ENCODE assay signal across 14 cellular contexts in genomic region chr7:149686001-149686400, GRCh38.
A peak's percentile ranks its signal among the peaks of the same experiment; 100 is the strongest.
DNase-seq lines count a peak whose midpoint lies in the region; ATAC-seq and TF ChIP-seq lines count a peak whose summit lies in the region.
"Had no signal": no experiment of that assay in that cellular context is flagged by ENCODE, and none has a peak within 500 bp of the region (broad histone marks: within the 10 kb centered on the region; RNA-seq: fewer than 3 reads in every experiment).

No MANE protein-coding gene starts in this region.

- intact Hi-C loops in adrenal gland (cut with DNase I) (no loop called here), uterus (cut with DNase I; ENCODE audit: low total_unique reads) (no loop called here)

- H3K27ac ChIP-seq in HUES48 (ENCODE audit: low read depth, low read length) (peak overlapping the region; percentile 14), adrenal gland (peak overlapping the region in 2 of 5 donors; percentile 18 to 48), gastroesophageal sphincter (peak overlapping the region in 3 of 4 donors; percentile 4 to 50 (median 6)), uterus (no peak overlapping the region)
- H3K27ac ChIP-seq: stomach, WERI-Rb-1 had no signal

- DNase-seq in AG09309 (ENCODE audit: low read depth) (peak; percentile 74), adrenal gland (peak; percentile 27 to 81 (median 70)), NCI-H2196 (lab: John Stamatoyannopoulos, UW; ENCODE audit: unreplicated experiment) (no peak), uterus (no peak), nucleus accumbens (lab: John Stamatoyannopoulos, UW) (no peak)
- DNase-seq: activated naive CD4-positive, alpha-beta T cell treated with anti-CD3 and anti-CD28 coated beads, Interleukin-2, amount 50 U/mL, for 16 hours; caudate nucleus; MM.1S; mucosa of descending colon; stomach; WERI-Rb-1 had no signal

- ATAC-seq in gastroesophageal sphincter, result peak; percentile 71
- no peak for ATAC-seq in GM21447 (IDR thresholded peaks at IDR 0.05; ENCODE audit: unreplicated experiment)
- ATAC-seq: mucosa of descending colon had no signal

- no peak overlapping the region for H3K9ac ChIP-seq in HUES48 (ENCODE audit: low read depth, low read length)

- H3K27me3 ChIP-seq in HUES48 (ENCODE audit: control insufficient read depth, insufficient read depth, low read length) (no peaks in the 10 kb centered on the region), adrenal gland (peaks cover 8% of the 10 kb centered on the region), gastroesophageal sphincter (peaks cover 20% of the 10 kb centered on the region), uterus (peaks cover 0 to 6% of the 10 kb centered on the region in 2 donors)

- H3K36me3 ChIP-seq in HUES48 (ENCODE audit: control insufficient read depth, insufficient read depth, low read length) (no peaks in the 10 kb centered on the region), adrenal gland (replicated peaks in 1 of 2) (no peaks in the 10 kb centered on the region), gastroesophageal sphincter (no peaks in the 10 kb centered on the region), uterus (no peaks in the 10 kb centered on the region)
- H3K36me3 ChIP-seq: stomach, WERI-Rb-1 had no signal

- TF ChIP-seq EP300 in gastroesophageal sphincter (IDR thresholded peaks at IDR 0.05), result no peak

- no peak overlapping the region for H3K4me3 ChIP-seq in AG09309 (ENCODE audit: control insufficient read depth, low read depth, low read length)
- H3K4me3 ChIP-seq in HUES48 (ENCODE audit: low read depth, low read length), result no peak overlapping the region
- H3K4me3 ChIP-seq in adrenal gland, result no peak overlapping the region
- no peak overlapping the region for H3K4me3 ChIP-seq in gastroesophageal sphincter
- H3K4me3 ChIP-seq in uterus, result no peak overlapping the region
- H3K4me3 ChIP-seq: mucosa of descending colon, stomach had no signal

- 31 to 39% (median 36%) methylated on average over 3 of the region's 3 CpGs for WGBS in adrenal gland, 4 donors
- 0 to 18% methylated on average over 1 to 3 of the region's 3 CpGs for WGBS in gastroesophageal sphincter (ENCODE audit: low coverage in 1 of 2), 2 donors

- no peak for TF ChIP-seq POLR2A in adrenal gland (IDR thresholded peaks at IDR 0.05)
- no peak for TF ChIP-seq POLR2A in gastroesophageal sphincter (IDR thresholded peaks at IDR 0.05)
- no peak for TF ChIP-seq POLR2A in uterus (IDR thresholded peaks at IDR 0.05)

- H3K4me1 ChIP-seq in HUES48 (ENCODE audit: control insufficient read depth, insufficient read depth, low read length) (peaks cover 52% of the 10 kb centered on the region), adrenal gland (replicated peaks in 1 of 2) (peaks cover 0 to 7% of the 10 kb centered on the region in 2 donors), gastroesophageal sphincter (peaks cover 0 to 15% (median 4%) of the 10 kb centered on the region in 3 donors), uterus (no peaks in the 10 kb centered on the region)

- TF ChIP-seq CTCF in AG09309 (IDR thresholded peaks at IDR 0.05; ENCODE audit: control insufficient read depth, insufficient read depth, low read depth, low read length, missing control alignments), result no peak
- no peak for TF ChIP-seq CTCF in adrenal gland (IDR thresholded peaks at IDR 0.05)
- TF ChIP-seq CTCF in gastroesophageal sphincter (IDR thresholded peaks at IDR 0.05), result no peak
- no peak for TF ChIP-seq CTCF in uterus (IDR thresholded peaks at IDR 0.05)

- H3K9me3 ChIP-seq in HUES48 (ENCODE audit: control insufficient read depth, insufficient read depth, low read length) (no peaks in the 10 kb centered on the region), adrenal gland (replicated peaks in 1 of 3) (no peaks in the 10 kb centered on the region), gastroesophageal sphincter (peaks cover 0 to 9% (median 0%) of the 10 kb centered on the region in 3 donors), uterus (no peaks in the 10 kb centered on the region)
- H3K9me3 ChIP-seq: mucosa of descending colon had no signal

Comparison
In these comparisons a context has a peak if more than half of its experiments do, and no peak if none do; other contexts are left out.
1. DNase-seq: peak in AG09309 (single experiment) and adrenal gland (7 of 7); none in NCI-H2196 (single experiment), uterus (0 of 2) and nucleus accumbens (0 of 56).
2. H3K27ac ChIP-seq: peak in HUES48 (single experiment) and gastroesophageal sphincter (3 of 4); none in uterus (0 of 2).